Comparison of ENCODE assay signal across 21 cellular contexts in the genomic region with DNA sequence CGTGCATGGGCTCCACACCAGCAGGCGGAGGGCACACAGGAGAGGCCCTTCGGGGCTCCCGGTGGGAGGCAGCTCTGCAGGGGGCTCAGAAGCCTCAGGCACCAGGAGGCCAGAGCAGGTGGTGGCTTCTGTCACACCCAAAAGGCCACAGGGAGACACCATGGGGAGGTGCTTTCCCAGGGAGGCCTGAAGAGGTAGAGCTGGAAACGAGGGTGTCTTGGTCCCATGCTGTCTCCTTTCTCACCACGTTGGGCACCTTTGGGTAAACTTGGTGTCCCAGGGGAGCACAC.
"Had no signal": no experiment of that assay in that cellular context is flagged by ENCODE, and none has a peak within 500 bp of the region (broad histone marks: within the 10 kb centered on the region; RNA-seq: fewer than 3 reads in every experiment).

No MANE protein-coding gene starts in this region.

- H3K36me3 ChIP-seq: lower lobe of right lung, tibial artery, WERI-Rb-1 had no signal

- H3K4me3 ChIP-seq: dorsolateral prefrontal cortex, hepatocyte, lower lobe of right lung, tibial artery had no signal

- ATAC-seq: left colon; lower lobe of right lung; natural killer cell treated with Interleukin-12 subunit alpha and Interleukin-12 subunit beta and Interleukin-15 and Interleukin-18, amount 100 ng/mL, for 72 hours; stimulated activated naive CD8-positive, alpha-beta T cell treated with anti-CD3 and anti-CD28 coated beads, Interleukin-15, Interleukin-2, amounts not matched to agents 100 U/mL and 50 U/mL, for 24 hours had no signal

- H3K9me3 ChIP-seq: lower lobe of right lung, tibial artery had no signal

- H3K27me3 ChIP-seq: hepatocyte had no signal

- H3K27ac ChIP-seq: dorsolateral prefrontal cortex, hepatocyte, lower lobe of right lung, tibial artery, WERI-Rb-1 had no signal

- H3K4me1 ChIP-seq: lower lobe of right lung, tibial artery had no signal

- FAIRE-seq: colon, urothelium cell line had no signal

- DNase-seq: activated CD4-positive, alpha-beta T cell treated with anti-CD3 and anti-CD28 coated beads, Interleukin-2, amount 50 U/mL, for 48 hours; activated naive CD8-positive, alpha-beta T cell treated with anti-CD3 and anti-CD28 coated beads for 36 hours; amygdala; caudate nucleus; foreskin fibroblast; islet precursor cell; lower lobe of right lung; nucleus accumbens; retina; stimulated activated CD4-positive, alpha-beta T cell treated with anti-CD3 and anti-CD28 coated beads, Interleukin-12 subunit alpha, Interleukin-12 subunit beta, amount 100 ng/mL, for 4 hours; stimulated activated CD4-positive, alpha-beta T cell treated with anti-CD3 and anti-CD28 coated beads, Interleukin-1b, Interleukin-23, amount 100 ng/mL, for 48 hours; stimulated activated naive CD8-positive, alpha-beta T cell treated with anti-CD3 and anti-CD28 coated beads, Interleukin-15, Interleukin-2, amounts not matched to agents 100 U/mL and 50 U/mL, for 24 hours; substantia nigra; tibial artery; WERI-Rb-1 had no signal
